Comparison of ENCODE assay signal across 9 cellular contexts in the genomic region with DNA sequence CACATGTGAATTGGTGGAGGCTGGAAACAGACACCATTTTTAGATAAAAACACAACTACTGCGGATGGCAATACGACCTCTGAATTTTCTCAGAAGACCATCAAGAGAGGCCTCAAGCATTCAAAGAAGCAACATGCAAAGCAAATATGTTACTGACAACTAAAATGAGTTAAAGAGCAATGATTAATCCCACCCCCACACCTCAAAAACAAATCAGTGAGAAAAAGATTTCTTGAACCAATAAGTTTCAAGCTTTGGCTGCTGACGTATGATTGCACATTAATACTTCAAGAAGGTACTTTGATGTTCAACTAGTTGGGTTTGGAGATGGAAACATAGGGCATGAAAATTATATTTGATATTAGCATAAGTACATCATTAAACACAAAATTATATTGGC. TPM values are rescaled to one million over a fixed set of nuclear protein-coding genes. Genes with fewer than 3 reads are reported as not detected.
DNase-seq lines count a peak whose midpoint lies in the region; ATAC-seq and TF ChIP-seq lines count a peak whose summit lies in the region.
"Had no signal": no experiment of that assay in that cellular context is flagged by ENCODE, and none has a peak within 500 bp of the region (broad histone marks: within the 10 kb centered on the region; RNA-seq: fewer than 3 reads in every experiment).

No MANE protein-coding gene starts in this region.

- H3K36me3 Mint-ChIP-seq in activated B cell treated with CpG ODN at 0.5 μM for 24 hours (ENCODE audit: low read depth), result peaks cover 23% of the 10 kb centered on the region

- no peaks in the 10 kb centered on the region for H3K27me3 Mint-ChIP-seq in activated B cell treated with CpG ODN at 0.5 μM for 24 hours

- no peaks in the 10 kb centered on the region for H3K9me3 Mint-ChIP-seq in activated B cell treated with CpG ODN at 0.5 μM for 24 hours

- CTCF ChIA-PET in activated B cell treated with CpG ODN at 0.5 μM for 24 hours (lab: Charles Lee), result no interaction called here

- no peak overlapping the region for H3K27ac Mint-ChIP-seq in activated B cell treated with CpG ODN at 0.5 μM for 24 hours

- H3K36me3 ChIP-seq in iPS-20b (ENCODE audit: insufficient read depth, low read depth, low read length) (peaks cover 12% of the 10 kb centered on the region; the same call in 1 of the 2 replicates), stomach smooth muscle (ENCODE audit: control insufficient read depth in 2 of 2, insufficient read depth in 2 of 2, low read length in 2 of 2) (peaks cover 2 to 4% of the 10 kb centered on the region in 2 donors)

- H3K4me3 Mint-ChIP-seq in activated B cell treated with CpG ODN at 0.5 μM for 24 hours, result peak overlapping the region; percentile 99

- H3K9ac ChIP-seq in iPS-20b (ENCODE audit: low read depth, low read length) (peak overlapping the region; percentile 97), stomach smooth muscle (ENCODE audit: low read length in 2 of 2) (peak overlapping the region; percentile 89 to 99)

- intact Hi-C loops in activated B cell treated with CpG ODN at 0.5 μM for 24 hours (cut with micrococcal nuclease), result no loop called here

- peaks cover 60% of the 10 kb centered on the region for H3K4me1 Mint-ChIP-seq in activated B cell treated with CpG ODN at 0.5 μM for 24 hours

- no peaks in the 10 kb centered on the region for H3K27me3 ChIP-seq in iPS-20b (ENCODE audit: insufficient read depth, low read length)
- H3K27me3 ChIP-seq in stomach smooth muscle (ENCODE audit: control insufficient read depth in 1 of 2, insufficient read depth in 2 of 2, low read length in 2 of 2), result no peaks in the 10 kb centered on the region

- POLR2A ChIA-PET in activated B cell treated with CpG ODN at 0.5 μM for 24 hours (lab: Charles Lee), result no interaction called here

- no peak for ATAC-seq in activated B cell treated with CpG ODN at 0.5 μM for 24 hours (ENCODE audit: low read depth)
- ATAC-seq in GM18909 (IDR thresholded peaks at IDR 0.05; ENCODE audit: poor library complexity, unreplicated experiment), result no peak

- H3K4me3 ChIP-seq in iPS-20b (ENCODE audit: low read length) (peak overlapping the region; percentile 93), stomach smooth muscle (ENCODE audit: low read length in 2 of 2) (peak overlapping the region; percentile 81 to 94)

- H3K27ac ChIP-seq in iPS-20b (ENCODE audit: low read length), result no peak overlapping the region
- no peak overlapping the region for H3K27ac ChIP-seq in stomach smooth muscle (ENCODE audit: low read length)

- DNase-seq in NCI-H748 (lab: John Stamatoyannopoulos, UW; ENCODE audit: unreplicated experiment) (peak; percentile 15), NCI-H748 treated with DMSO at 0.1 percent for 48 hours (lab: John Stamatoyannopoulos, UW) (no peak), activated B cell treated with CpG ODN at 0.5 μM for 24 hours (no peak), GDM1 (lab: John Stamatoyannopoulos, UW) (no peak), NK-92 (lab: John Stamatoyannopoulos, UW; ENCODE audit: unreplicated experiment) (no peak)
- DNase-seq: stimulated activated CD4-positive, alpha-beta T cell treated with anti-CD3 and anti-CD28 coated beads, Interleukin-2, amount 100 ng/mL, for 24 hours had no signal

- H3K4me1 ChIP-seq in iPS-20b (ENCODE audit: insufficient read depth, low read length) (0 out of 2 replicates have a peak, but pooled peaks cover 4% of the 10 kb centered on the region), stomach smooth muscle (ENCODE audit: control insufficient read depth, insufficient read depth, low read length) (peaks cover 6% of the 10 kb centered on the region)

- no peaks in the 10 kb centered on the region for H3K9me3 ChIP-seq in iPS-20b (ENCODE audit: insufficient read depth, low read depth, low read length)
- no peaks in the 10 kb centered on the region for H3K9me3 ChIP-seq in stomach smooth muscle (ENCODE audit: control insufficient read depth in 2 of 2, low read length in 2 of 2)

- TF ChIP-seq CTCF in activated B cell treated with CpG ODN at 0.5 μM for 24 hours (IDR thresholded peaks at IDR 0.05), result no peak

RNA-seq across cellular contexts. Expression of gene MMUT, which starts 1.0 kb away (rescaled TPM):
- total RNA-seq in activated B cell treated with CpG ODN at 0.5 μM for 24 hours, result 9.3 and 11.0 TPM in 2 replicates

RNA-seq across cellular contexts. Expression of gene CENPQ, which starts 1.1 kb away (rescaled TPM):
- total RNA-seq in activated B cell treated with CpG ODN at 0.5 μM for 24 hours, result 7.1 and 7.2 TPM in 2 replicates

RNA-seq across cellular contexts. Expression of gene GLYATL3, which starts 37.7 kb away (rescaled TPM):
- total RNA-seq in activated B cell treated with CpG ODN at 0.5 μM for 24 hours, result not detected in 2 replicates
